ENCODE assay signal across 1 cellular context in the genomic region with DNA sequence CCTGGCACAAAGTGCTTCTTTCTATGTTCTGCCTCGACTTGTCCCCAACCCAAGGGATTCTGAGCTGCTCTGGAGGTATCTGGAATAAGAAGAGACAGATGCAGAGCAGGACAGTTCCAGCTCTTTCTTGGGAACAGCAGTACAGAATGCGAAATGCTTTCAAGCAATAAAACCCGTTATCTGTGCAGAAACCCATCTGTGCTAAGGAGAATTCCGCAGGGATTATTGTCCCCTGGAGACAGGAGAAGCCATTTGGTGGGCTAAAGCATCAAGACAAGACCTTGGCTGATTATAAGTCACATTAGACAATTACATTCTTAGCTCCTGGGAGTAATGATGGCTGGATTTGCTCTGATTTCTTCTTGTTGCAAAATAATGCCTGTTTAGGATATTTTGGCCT.
TF ChIP-seq lines count a peak whose summit lies in the region.

No MANE protein-coding gene starts in this region.

TF ChIP-seq in HepG2, 621 proteins besides CTCF, POLR2A, EP300 and RAD21 (continued from another document):
- TF ChIP-seq, protein P1, sequence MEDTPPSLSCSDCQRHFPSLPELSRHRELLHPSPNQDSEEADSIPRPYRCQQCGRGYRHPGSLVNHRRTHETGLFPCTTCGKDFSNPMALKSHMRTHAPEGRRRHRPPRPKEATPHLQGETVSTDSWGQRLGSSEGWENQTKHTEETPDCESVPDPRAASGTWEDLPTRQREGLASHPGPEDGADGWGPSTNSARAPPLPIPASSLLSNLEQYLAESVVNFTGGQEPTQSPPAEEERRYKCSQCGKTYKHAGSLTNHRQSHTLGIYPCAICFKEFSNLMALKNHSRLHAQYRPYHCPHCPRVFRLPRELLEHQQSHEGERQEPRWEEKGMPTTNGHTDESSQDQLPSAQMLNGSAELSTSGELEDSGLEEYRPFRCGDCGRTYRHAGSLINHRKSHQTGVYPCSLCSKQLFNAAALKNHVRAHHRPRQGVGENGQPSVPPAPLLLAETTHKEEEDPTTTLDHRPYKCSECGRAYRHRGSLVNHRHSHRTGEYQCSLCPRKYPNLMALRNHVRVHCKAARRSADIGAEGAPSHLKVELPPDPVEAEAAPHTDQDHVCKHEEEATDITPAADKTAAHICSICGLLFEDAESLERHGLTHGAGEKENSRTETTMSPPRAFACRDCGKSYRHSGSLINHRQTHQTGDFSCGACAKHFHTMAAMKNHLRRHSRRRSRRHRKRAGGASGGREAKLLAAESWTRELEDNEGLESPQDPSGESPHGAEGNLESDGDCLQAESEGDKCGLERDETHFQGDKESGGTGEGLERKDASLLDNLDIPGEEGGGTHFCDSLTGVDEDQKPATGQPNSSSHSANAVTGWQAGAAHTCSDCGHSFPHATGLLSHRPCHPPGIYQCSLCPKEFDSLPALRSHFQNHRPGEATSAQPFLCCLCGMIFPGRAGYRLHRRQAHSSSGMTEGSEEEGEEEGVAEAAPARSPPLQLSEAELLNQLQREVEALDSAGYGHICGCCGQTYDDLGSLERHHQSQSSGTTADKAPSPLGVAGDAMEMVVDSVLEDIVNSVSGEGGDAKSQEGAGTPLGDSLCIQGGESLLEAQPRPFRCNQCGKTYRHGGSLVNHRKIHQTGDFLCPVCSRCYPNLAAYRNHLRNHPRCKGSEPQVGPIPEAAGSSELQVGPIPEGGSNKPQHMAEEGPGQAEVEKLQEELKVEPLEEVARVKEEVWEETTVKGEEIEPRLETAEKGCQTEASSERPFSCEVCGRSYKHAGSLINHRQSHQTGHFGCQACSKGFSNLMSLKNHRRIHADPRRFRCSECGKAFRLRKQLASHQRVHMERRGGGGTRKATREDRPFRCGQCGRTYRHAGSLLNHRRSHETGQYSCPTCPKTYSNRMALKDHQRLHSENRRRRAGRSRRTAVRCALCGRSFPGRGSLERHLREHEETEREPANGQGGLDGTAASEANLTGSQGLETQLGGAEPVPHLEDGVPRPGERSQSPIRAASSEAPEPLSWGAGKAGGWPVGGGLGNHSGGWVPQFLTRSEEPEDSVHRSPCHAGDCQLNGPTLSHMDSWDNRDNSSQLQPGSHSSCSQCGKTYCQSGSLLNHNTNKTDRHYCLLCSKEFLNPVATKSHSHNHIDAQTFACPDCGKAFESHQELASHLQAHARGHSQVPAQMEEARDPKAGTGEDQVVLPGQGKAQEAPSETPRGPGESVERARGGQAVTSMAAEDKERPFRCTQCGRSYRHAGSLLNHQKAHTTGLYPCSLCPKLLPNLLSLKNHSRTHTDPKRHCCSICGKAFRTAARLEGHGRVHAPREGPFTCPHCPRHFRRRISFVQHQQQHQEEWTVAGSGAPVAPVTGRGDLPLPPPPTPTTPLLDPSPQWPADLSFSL (CRISPR knock-in tag; IDR thresholded peaks at IDR 0.05), result 0 out of 2 replicates have a peak, but pooled peaks have one; percentile 30
- TF ChIP-seq BHLHE40 (IDR thresholded peaks at IDR 0.05; ENCODE audit: low read length), result no peak
- peak; percentile 69; the same call in 1 of the 2 replicates for TF ChIP-seq ZNF605 (CRISPR knock-in tag; IDR thresholded peaks at IDR 0.05)
- TF ChIP-seq KAT2B (IDR thresholded peaks at IDR 0.05; ENCODE audit: borderline replicate concordance, low read depth, low read length), result no peak
